ENCODE assay signal across 1 cellular context in genomic region chr2:119702203-119702917, GRCh38.
A peak's percentile ranks its signal among the peaks of the same experiment; 100 is the strongest.
TF ChIP-seq lines count a peak whose summit lies in the region.

No MANE protein-coding gene starts in this region.

TF ChIP-seq in HepG2, 621 proteins besides CTCF, POLR2A, EP300 and RAD21:
- TF ChIP-seq ZNF614 (CRISPR knock-in tag; IDR thresholded peaks at IDR 0.05; ENCODE audit: borderline replicate concordance) (no peak), SMYD3 (CRISPR knock-in tag; IDR thresholded peaks at IDR 0.05) (no peak), EZH2 (conservative IDR thresholded peaks at IDR 0.05; ENCODE audit: low read depth, low read length) (no peak), ZNF678 (CRISPR knock-in tag; IDR thresholded peaks at IDR 0.05) (no peak), MYC (CRISPR knock-in tag; IDR thresholded peaks at IDR 0.05; ENCODE audit: borderline replicate concordance) (no peak), SP1 (IDR thresholded peaks at IDR 0.05) (no peak), SP1 (CRISPR knock-in tag; IDR thresholded peaks at IDR 0.05) (no peak), ZHX1 (CRISPR knock-in tag; IDR thresholded peaks at IDR 0.05; ENCODE audit: low read depth) (no peak), ZNF281 (CRISPR knock-in tag; IDR thresholded peaks at IDR 0.05; ENCODE audit: borderline replicate concordance) (no peak), ZUFSP (CRISPR knock-in tag; IDR thresholded peaks at IDR 0.05; ENCODE audit: borderline replicate concordance) (no peak), SKIL (CRISPR knock-in tag; IDR thresholded peaks at IDR 0.05; ENCODE audit: borderline replicate concordance) (no peak), THAP7 (CRISPR knock-in tag; IDR thresholded peaks at IDR 0.05) (no peak), ZNF414 (CRISPR knock-in tag; IDR thresholded peaks at IDR 0.05) (0 out of 2 replicates have a peak, but pooled peaks have one; percentile 23), ZBTB42 (CRISPR knock-in tag; IDR thresholded peaks at IDR 0.05) (no peak), DDIT3 (CRISPR knock-in tag; IDR thresholded peaks at IDR 0.05) (no peak), NR2F6 (IDR thresholded peaks at IDR 0.05) (no peak), NR2F6 (CRISPR knock-in tag; IDR thresholded peaks at IDR 0.05) (no peak), E2F2 (CRISPR knock-in tag; IDR thresholded peaks at IDR 0.05; ENCODE audit: borderline replicate concordance) (no peak), CEBPB (IDR thresholded peaks at IDR 0.05; ENCODE audit: borderline replicate concordance, low read depth, low read length) (no peak), MTF2 (CRISPR knock-in tag; IDR thresholded peaks at IDR 0.05; ENCODE audit: borderline replicate concordance) (0 out of 2 replicates have a peak, but pooled peaks have one; percentile 22), CBFB (CRISPR knock-in tag; IDR thresholded peaks at IDR 0.05) (no peak), NR2F2 (IDR thresholded peaks at IDR 0.05; ENCODE audit: borderline replicate concordance, low read depth) (no peak), NCOA2 (CRISPR knock-in tag; IDR thresholded peaks at IDR 0.05) (no peak), ZBTB8A (CRISPR knock-in tag; IDR thresholded peaks at IDR 0.05; ENCODE audit: borderline replicate concordance, low read depth) (no peak), SIX1 (CRISPR knock-in tag; IDR thresholded peaks at IDR 0.05; ENCODE audit: borderline replicate concordance) (no peak), GLI4 (CRISPR knock-in tag; IDR thresholded peaks at IDR 0.05; ENCODE audit: borderline replicate concordance) (no peak), IKZF1 (IDR thresholded peaks at IDR 0.05) (no peak), ZMAT3 (CRISPR knock-in tag; conservative IDR thresholded peaks at IDR 0.05) (no peak), HMGXB4 (CRISPR knock-in tag; IDR thresholded peaks at IDR 0.05; ENCODE audit: borderline replicate concordance in 1 of 2, low read depth in 1 of 2) (0 out of 4 replicates have a peak, but pooled peaks of 1 of the 2 experiments have one; percentile 2), RFXAP (CRISPR knock-in tag; IDR thresholded peaks at IDR 0.05; ENCODE audit: borderline replicate concordance) (no peak), ZFP36 (IDR thresholded peaks at IDR 0.05; ENCODE audit: borderline replicate concordance, low read depth, low read length, partially characterized antibody) (peak; percentile 79), XBP1 (CRISPR knock-in tag; IDR thresholded peaks at IDR 0.05) (no peak), ZNF296 (CRISPR knock-in tag; conservative IDR thresholded peaks at IDR 0.05) (no peak)
TF ChIP-seq in HepG2: peak in this region for 4.
